ENCODE assay signal across 16 cellular contexts in genomic region chr7:23206511-23206867, GRCh38. TPM values are rescaled to one million over a fixed set of nuclear protein-coding genes. Genes with fewer than 3 reads are reported as not detected.
DNase-seq lines count a peak whose midpoint lies in the region; TF ChIP-seq lines count a peak whose summit lies in the region.
"Had no signal": no experiment of that assay in that cellular context is flagged by ENCODE, and none has a peak within 500 bp of the region (broad histone marks: within the 10 kb centered on the region; RNA-seq: fewer than 3 reads in every experiment).

No MANE protein-coding gene starts in this region.

- H3K36me3 Mint-ChIP-seq in MCF 10A (ENCODE audit: insufficient read depth, unreplicated experiment) = peaks cover 10% of the 10 kb centered on the region

- no TSS peak for BruUV-seq in MCF 10A (replicated peaks; lab: Mats Ljungman, UMichigan)

- H3K4me1 ChIP-seq in breast epithelium (no peaks in the 10 kb centered on the region), colonic mucosa (no peaks in the 10 kb centered on the region), tibial artery (no peaks in the 10 kb centered on the region)
- H3K4me1 ChIP-seq: uterus had no signal

- CTCF ChIA-PET in MCF 10A (lab: Yijun Ruan, JAX) = interaction anchor here (1.3 kb wide), 1 partner anchor 22 kb away, joined by 3 read pairs; no protein-coding TSS in a partner anchor

- no peak overlapping the region for H3K9ac ChIP-seq in colonic mucosa (ENCODE audit: low read depth in 2 of 2, low read length in 2 of 2)

- H3K4me3 Mint-ChIP-seq in MCF 10A (ENCODE audit: unreplicated experiment) = no peak overlapping the region
- H3K4me3 Mint-ChIP-seq: activated CD4-positive, alpha-beta T cell treated with anti-CD3 and anti-CD28 coated beads, Interleukin-2, amount 10 ng/mL, durations not matched to agents 24 days and 14 days had no signal

- intact Hi-C loops in breast epithelium (cut with DNase I; ENCODE audit: low total_unique reads) (loop anchor here (1.0 kb wide), 1 partner anchor 10 kb away; no protein-coding TSS in a partner anchor), MCF 10A (cut with micrococcal nuclease) (no loop called here), colonic mucosa (cut with DNase I) (no loop called here), tibial artery (cut with DNase I; ENCODE audit: low total_unique reads) (no loop called here)

- peak overlapping the region; percentile 55 to 70 for H3K27ac ChIP-seq in breast epithelium
- H3K27ac ChIP-seq in colonic mucosa = no peak overlapping the region
- H3K27ac ChIP-seq in tibial artery = peak overlapping the region in 1 of 2 donors; percentile 36

- no peaks in the 10 kb centered on the region for H3K9me3 Mint-ChIP-seq in MCF 10A (ENCODE audit: unreplicated experiment)
- H3K9me3 Mint-ChIP-seq: activated CD4-positive, alpha-beta T cell treated with anti-CD3 and anti-CD28 coated beads, Interleukin-2, amount 10 ng/mL, durations not matched to agents 24 days and 14 days; activated T-helper 2 cell treated with anti-CD3 and anti-CD28 coated beads, Interferon-gamma antibody, Interleukin-2, Interleukin-4, amounts not matched to agents 10 μg/mL and 5 μg/mL and 100 μg/mL, durations not matched to agents 14 hours and 24 hours and 36 hours had no signal

- no peaks in the 10 kb centered on the region for H3K27me3 Mint-ChIP-seq in MCF 10A (ENCODE audit: insufficient read depth, unreplicated experiment)

- no peaks in the 10 kb centered on the region for H3K27me3 ChIP-seq in breast epithelium
- no peaks in the 10 kb centered on the region for H3K27me3 ChIP-seq in colonic mucosa
- peaks cover 0 to 3% of the 10 kb centered on the region in 2 donors for H3K27me3 ChIP-seq in tibial artery
- H3K27me3 ChIP-seq: uterus had no signal

- no peaks in the 10 kb centered on the region for H3K9me3 ChIP-seq in breast epithelium
- no peaks in the 10 kb centered on the region for H3K9me3 ChIP-seq in colonic mucosa
- H3K9me3 ChIP-seq in tibial artery = no peaks in the 10 kb centered on the region
- H3K9me3 ChIP-seq: uterus had no signal

- no peak for TF ChIP-seq POLR2A in breast epithelium (IDR thresholded peaks at IDR 0.05)

- no peaks in the 10 kb centered on the region for H3K36me3 ChIP-seq in breast epithelium
- no peaks in the 10 kb centered on the region for H3K36me3 ChIP-seq in colonic mucosa
- H3K36me3 ChIP-seq in tibial artery = peaks cover 3 to 11% (median 7%) of the 10 kb centered on the region in 3 donors
- H3K36me3 ChIP-seq: uterus had no signal

- H3K4me1 Mint-ChIP-seq in MCF 10A (ENCODE audit: insufficient read depth, unreplicated experiment) = peaks cover 5% of the 10 kb centered on the region
- H3K4me1 Mint-ChIP-seq: activated CD4-positive, alpha-beta T cell treated with anti-CD3 and anti-CD28 coated beads, Interleukin-2, amount 10 ng/mL, durations not matched to agents 24 days and 14 days had no signal

- DNase-seq in breast epithelium (ENCODE audit: low spot score in 2 of 2) (no peak), MCF 10A (ENCODE audit: unreplicated experiment) (no peak), colonic mucosa (no peak), myocyte (ENCODE audit: low read depth) (peak; percentile 48), tibial artery (no peak), HT-29 (ENCODE audit: low spot score) (no peak), putamen (ENCODE audit: low spot score) (no peak), DMS79 treated with DMSO at 0.1 percent for 48 hours (lab: John Stamatoyannopoulos, UW) (no peak)
- DNase-seq: activated CD4-positive, alpha-beta T cell treated with anti-CD3 and anti-CD28 coated beads, Interleukin-2, amount 10 ng/mL, durations not matched to agents 24 days and 14 days; DMS79; Karpas-422; NCI-H2171; stimulated activated CD4-positive, alpha-beta T cell treated with anti-CD3 and anti-CD28 coated beads, Interleukin-12 subunit alpha, Interleukin-12 subunit beta, amount 100 ng/mL, for 4 hours; SW 1271 had no signal

- POLR2A ChIA-PET in MCF 10A (lab: Yijun Ruan, JAX) = interaction anchor here (0.6 kb wide), 2 partner anchors 58 to 350 kb away, joined by 3 read pairs; no protein-coding TSS in a partner anchor

- H3K27ac Mint-ChIP-seq in MCF 10A (ENCODE audit: low read depth, unreplicated experiment) = no peak overlapping the region
- H3K27ac Mint-ChIP-seq: activated CD4-positive, alpha-beta T cell treated with anti-CD3 and anti-CD28 coated beads, Interleukin-2, amount 10 ng/mL, durations not matched to agents 24 days and 14 days; activated T-helper 2 cell treated with anti-CD3 and anti-CD28 coated beads, Interferon-gamma antibody, Interleukin-2, Interleukin-4, amounts not matched to agents 10 μg/mL and 5 μg/mL and 100 μg/mL, durations not matched to agents 14 hours and 24 hours and 36 hours had no signal

- H3K4me3 ChIP-seq in breast epithelium (peak overlapping the region; percentile 24 to 64 (median 45)), colonic mucosa (peak overlapping the region; percentile 20), tibial artery (peak overlapping the region; percentile 32)

- TF ChIP-seq CTCF in breast epithelium (IDR thresholded peaks at IDR 0.05) (no peak), MCF 10A (IDR thresholded peaks at IDR 0.05; ENCODE audit: unreplicated experiment) (no peak), colonic mucosa (IDR thresholded peaks at IDR 0.05) (no peak), tibial artery (IDR thresholded peaks at IDR 0.05) (no peak)

RNA-seq across cellular contexts. Expression of gene NUP42, which starts 24.6 kb away (rescaled TPM):
- total RNA-seq in breast epithelium = 10 to 100 TPM; 29.4 to 46.4 (median 34.1) TPM
- 41.3 and 42.0 TPM in 2 replicates for total RNA-seq in MCF 10A (2022)
- 10 to 100 TPM; 23.4 to 30.5 TPM for total RNA-seq in colonic mucosa
- 64.1 and 70.2 TPM in 2 replicates for total RNA-seq in myocyte
- polyA plus RNA-seq in myocyte (2012) = 26.6 TPM
- 66.8 and 97.7 TPM in 2 replicates for total RNA-seq in HT-29 (2014; rRNA removed; shearing (Covaris generic))

RNA-seq across cellular contexts. Expression of gene GPNMB, which starts 40.1 kb away (rescaled TPM):
- total RNA-seq in breast epithelium (100 to 1,000 TPM in 2 of 3 donors, 10 to 100 TPM in 1; 86.9 to 460 (median 335) TPM), MCF 10A (2022) (1.1 and 1.6 TPM in 2 replicates), colonic mucosa (10 to 100 TPM; 12.8 to 43.3 TPM), myocyte (382 and 539 TPM in 2 replicates)
- 335 TPM for polyA plus RNA-seq in myocyte (2012)
- total RNA-seq in HT-29 (2014; rRNA removed; shearing (Covaris generic)) = 0.18 and 0.74 TPM in 2 replicates
